In genomic region chr12:51028811-51029146, GRCh38 we compare ENCODE assay signal across 15 cellular contexts. TPM values are rescaled to one million over a fixed set of nuclear protein-coding genes. Genes with fewer than 3 reads are reported as not detected.
DNase-seq lines count a peak whose midpoint lies in the region; ATAC-seq, FAIRE-seq and TF ChIP-seq lines count a peak whose summit lies in the region.
"Had no signal": no experiment of that assay in that cellular context is flagged by ENCODE, and none has a peak within 500 bp of the region (broad histone marks: within the 10 kb centered on the region; RNA-seq: fewer than 3 reads in every experiment).

No MANE protein-coding gene starts in this region.

- H3F3A ChIP-seq in GM23248 (ENCODE audit: insufficient read depth) = peaks cover 19% of the 10 kb centered on the region

- in situ Hi-C loops in GM23248 (cut with MboI) = no loop called here

- H3K36me3 ChIP-seq in GM23248 (ENCODE audit: low read depth) = no peaks in the 10 kb centered on the region
- H3K36me3 ChIP-seq in SK-N-MC (ENCODE audit: insufficient read depth, low read length) = no peaks in the 10 kb centered on the region
- no peaks in the 10 kb centered on the region for H3K36me3 ChIP-seq in small intestine (ENCODE audit: control insufficient read depth in 2 of 2, insufficient read depth in 2 of 2, low read length in 2 of 2)
- H3K36me3 ChIP-seq in psoas muscle (ENCODE audit: insufficient read depth in 1 of 2, low read depth in 1 of 2) = no peaks in the 10 kb centered on the region
- H3K36me3 ChIP-seq: HAP-1 had no signal

- peaks cover 8% of the 10 kb centered on the region for H3K36me3 Mint-ChIP-seq in activated CD4-positive, alpha-beta T cell treated with anti-CD3 and anti-CD28 coated beads for 36 hours (ENCODE audit: low read depth)

- no peaks in the 10 kb centered on the region for H3K27me3 ChIP-seq in GM23248 (replicated peaks; ENCODE audit: insufficient read depth)
- H3K27me3 ChIP-seq in small intestine (ENCODE audit: control insufficient read depth in 2 of 2, insufficient read depth in 2 of 2, low read length in 2 of 2) = no peaks in the 10 kb centered on the region
- H3K27me3 ChIP-seq in psoas muscle (ENCODE audit: insufficient read depth in 3 of 3, low read length in 2 of 3) = no peaks in the 10 kb centered on the region

- H3K27ac ChIP-seq in GM23248 (no peak overlapping the region), SK-N-MC (no peak overlapping the region), small intestine (ENCODE audit: low read depth in 1 of 2, low read length in 1 of 2) (peak overlapping the region; percentile 58 to 78), psoas muscle (no peak overlapping the region)

- H3K9me3 Mint-ChIP-seq in activated CD4-positive, alpha-beta T cell treated with anti-CD3 and anti-CD28 coated beads for 36 hours (ENCODE audit: low read depth) = no peaks in the 10 kb centered on the region
- H3K9me3 Mint-ChIP-seq: activated T-cell treated with anti-CD3 and anti-CD28 coated beads, Interleukin-2, amount 50 U/mL, for 24 hours; stimulated activated naive CD8-positive, alpha-beta T cell treated with anti-CD3 and anti-CD28 coated beads, Interleukin-15, Interleukin-2, amounts not matched to agents 100 ng/mL and 50 ng/mL, for 24 hours had no signal

- H3K4me1 Mint-ChIP-seq in activated CD4-positive, alpha-beta T cell treated with anti-CD3 and anti-CD28 coated beads for 36 hours = peaks cover 36% of the 10 kb centered on the region

- no peak for ATAC-seq in psoas muscle
- ATAC-seq in activated CD4-positive, alpha-beta T cell treated with anti-CD3 and anti-CD28 coated beads for 36 hours = no peak
- ATAC-seq: right cardiac atrium had no signal

- H3K79me2 ChIP-seq in GM23248 (ENCODE audit: insufficient read depth) = peaks cover 12% of the 10 kb centered on the region

- no peaks in the 10 kb centered on the region for H4K20me1 ChIP-seq in GM23248 (ENCODE audit: insufficient read depth)

- no peak overlapping the region for H3K4me3 ChIP-seq in GM23248
- H3K4me3 ChIP-seq in SK-N-MC = peak overlapping the region; percentile 69
- peak overlapping the region in 1 of 2 donors; percentile 16 for H3K4me3 ChIP-seq in foreskin fibroblast (ENCODE audit: low read depth in 1 of 2, low read length in 2 of 2)
- peak overlapping the region in 1 of 2 donors; percentile 40 for H3K4me3 ChIP-seq in small intestine (ENCODE audit: low read depth in 1 of 2, low read length in 2 of 2)
- no peak overlapping the region for H3K4me3 ChIP-seq in psoas muscle
- H3K4me3 ChIP-seq: HAP-1 had no signal

- POLR2A ChIA-PET in activated CD4-positive, alpha-beta T cell treated with anti-CD3 and anti-CD28 coated beads for 36 hours (lab: Charles Lee) = no interaction called here

- TF ChIP-seq CTCF in foreskin fibroblast (IDR thresholded peaks at IDR 0.05; ENCODE audit: low read depth, low read length) (no peak), psoas muscle (IDR thresholded peaks at IDR 0.05) (no peak)

- H3K4me1 ChIP-seq in GM23248 (ENCODE audit: insufficient read depth) (peaks cover 11% of the 10 kb centered on the region), small intestine (ENCODE audit: control insufficient read depth in 2 of 2, insufficient read depth in 1 of 2, low read depth in 1 of 2, low read length in 1 of 2) (peaks cover under 1 to 1% of the 10 kb centered on the region in 2 donors), psoas muscle (peaks cover 9% of the 10 kb centered on the region)

- H3K4me3 Mint-ChIP-seq in activated CD4-positive, alpha-beta T cell treated with anti-CD3 and anti-CD28 coated beads for 36 hours = no peak overlapping the region
- H3K4me3 Mint-ChIP-seq: stimulated activated naive CD8-positive, alpha-beta T cell treated with anti-CD3 and anti-CD28 coated beads, Interleukin-15, Interleukin-2, amounts not matched to agents 100 ng/mL and 50 ng/mL, for 24 hours had no signal

- no peaks in the 10 kb centered on the region for H3K27me3 Mint-ChIP-seq in activated CD4-positive, alpha-beta T cell treated with anti-CD3 and anti-CD28 coated beads for 36 hours
- H3K27me3 Mint-ChIP-seq: activated T-cell treated with anti-CD3 and anti-CD28 coated beads, Interleukin-2, amount 50 U/mL, for 24 hours; stimulated activated naive CD8-positive, alpha-beta T cell treated with anti-CD3 and anti-CD28 coated beads, Interleukin-15, Interleukin-2, amounts not matched to agents 100 ng/mL and 50 ng/mL, for 24 hours had no signal

- peak overlapping the region; percentile 62 for H2AFZ ChIP-seq in GM23248

- no peak overlapping the region for H3K9ac ChIP-seq in GM23248
- peak overlapping the region; percentile 50 for H3K9ac ChIP-seq in SK-N-MC (ENCODE audit: insufficient read length)

- no peaks in the 10 kb centered on the region for H3K9me2 ChIP-seq in GM23248 (ENCODE audit: insufficient read depth)

- 48 to 54% methylated on average over 5 of the region's 5 CpGs for WGBS in GM23248 (ENCODE audit: low coverage in 1 of 2, low lambda C conversion rate in 2 of 2, missing lambda C conversion rate in 2 of 2), 2 experiments
- 13 to 60% (median 34%) methylated on average over 5 of the region's 5 CpGs for WGBS in small intestine, 3 donors
- WGBS in psoas muscle, 3 donors = 58 to 67% (median 60%) methylated on average over 5 of the region's 5 CpGs

- no peak overlapping the region for H3K27ac Mint-ChIP-seq in activated CD4-positive, alpha-beta T cell treated with anti-CD3 and anti-CD28 coated beads for 36 hours
- H3K27ac Mint-ChIP-seq: stimulated activated naive CD8-positive, alpha-beta T cell treated with anti-CD3 and anti-CD28 coated beads, Interleukin-15, Interleukin-2, amounts not matched to agents 100 ng/mL and 50 ng/mL, for 24 hours had no signal

- peak; percentile 45 for DNase-seq in GM23248
- no peak for DNase-seq in SK-N-MC (ENCODE audit: low read depth, low spot score)
- DNase-seq in foreskin fibroblast = peak; percentile 28 to 70
- no peak for DNase-seq in small intestine
- no peak for DNase-seq in activated naive CD4-positive, alpha-beta T cell treated with Interleukin-2 at 50 U/mL for 16 hours
- DNase-seq in ecto neural progenitor cell (ENCODE audit: low spot score) = no peak
- DNase-seq in psoas muscle = no peak
- DNase-seq in activated CD4-positive, alpha-beta T cell treated with anti-CD3 and anti-CD28 coated beads for 36 hours = no peak
- DNase-seq: activated CD4-positive, alpha-beta T cell treated with anti-CD3 and anti-CD28 coated beads for 1 hour; activated T-cell treated with anti-CD3 and anti-CD28 coated beads, Interleukin-2, amount 50 U/mL, for 24 hours; NCI-H1092; right cardiac atrium had no signal

- CTCF ChIA-PET in activated CD4-positive, alpha-beta T cell treated with anti-CD3 and anti-CD28 coated beads for 36 hours (lab: Charles Lee) = interaction anchor here (0.7 to 4.7 kb wide), 8 partner anchors 19 to 343 kb away, joined by 3 to 41 read pairs (median 3); no protein-coding TSS in a partner anchor

- H3K9me3 ChIP-seq in GM23248 (ENCODE audit: low read depth) (no peaks in the 10 kb centered on the region), SK-N-MC (ENCODE audit: low read depth, low read length) (no peaks in the 10 kb centered on the region), small intestine (ENCODE audit: control insufficient read depth, low read depth) (no peaks in the 10 kb centered on the region), psoas muscle (no peaks in the 10 kb centered on the region)
- H3K9me3 ChIP-seq: HAP-1 had no signal

- intact Hi-C loops in psoas muscle (cut with DNase I) = no loop called here
- intact Hi-C loops in activated CD4-positive, alpha-beta T cell treated with anti-CD3 and anti-CD28 coated beads for 36 hours (cut with DNase I, micrococcal nuclease) = loop anchor here in 1 of 2 experiments (5.0 to 10.0 kb wide), 3 partner anchors 496 to 804 kb away; partner anchors contain the start of gene DIP2B

- peak overlapping the region; percentile 23 for H3K4me2 ChIP-seq in GM23248 (ENCODE audit: unreplicated experiment)

- no peak for FAIRE-seq in small intestine (lab: Jason Lieb, UNC)
- FAIRE-seq: islet of Langerhans had no signal

RNA-seq across cellular contexts. Expression of gene SLC11A2, which starts 2.6 kb away (rescaled TPM):
- total RNA-seq in GM23248 (2014; rRNA removed; shearing (Covaris generic)) = 16.3 and 22.8 TPM in 2 replicates
- polyA plus RNA-seq in GM23248 (2016; fragmentation: Nextera tagmentation; extraction: Ambion mirVana) (18.2 and 18.7 TPM in 2 replicates), small intestine (10 to 100 TPM in 2 of 3 donors, 1 to 10 TPM in 1; 8.9 to 19.4 (median 14.1) TPM), psoas muscle (10 to 100 TPM; 18.8 to 40.2 (median 26.1) TPM)
- total RNA-seq in psoas muscle = 10 to 100 TPM; 15.7 to 55.3 (median 36.6) TPM
- total RNA-seq in activated CD4-positive, alpha-beta T cell treated with anti-CD3 and anti-CD28 coated beads for 36 hours = 10 to 100 TPM; 31.0 to 32.9 TPM

RNA-seq across cellular contexts. Expression of gene LETMD1, which starts 19.3 kb away (rescaled TPM):
- total RNA-seq in GM23248 (2014; rRNA removed; shearing (Covaris generic)) = 29.8 and 67.5 TPM in 2 replicates
- polyA plus RNA-seq in GM23248 (2016; fragmentation: Nextera tagmentation; extraction: Ambion mirVana) (14.5 and 16.3 TPM in 2 replicates), small intestine (10 to 100 TPM; 74.7 to 91.7 (median 79.4) TPM), psoas muscle (10 to 100 TPM; 17.4 to 41.5 (median 24.9) TPM)
- 10 to 100 TPM; 22.2 to 29.5 (median 28.3) TPM for total RNA-seq in psoas muscle
- total RNA-seq in activated CD4-positive, alpha-beta T cell treated with anti-CD3 and anti-CD28 coated beads for 36 hours = 10 to 100 TPM; 69.6 to 79.6 TPM

RNA-seq across cellular contexts. Expression of gene CSRNP2, which starts 54.6 kb away (rescaled TPM):
- 21.4 and 22.0 TPM in 2 replicates for total RNA-seq in GM23248 (2014; rRNA removed; shearing (Covaris generic))
- 13.7 and 15.1 TPM in 2 replicates for polyA plus RNA-seq in GM23248 (2016; fragmentation: Nextera tagmentation; extraction: Ambion mirVana)
- 1 to 10 TPM; 3.8 to 8.2 (median 8.1) TPM for polyA plus RNA-seq in small intestine
- total RNA-seq in psoas muscle = 10 to 100 TPM; 17.8 to 26.6 (median 18.5) TPM
- 10 to 100 TPM in 2 of 3 donors, 1 to 10 TPM in 1; 9.2 to 50.5 (median 11.9) TPM for polyA plus RNA-seq in psoas muscle
- 10 to 100 TPM; 12.8 to 13.6 TPM for total RNA-seq in activated CD4-positive, alpha-beta T cell treated with anti-CD3 and anti-CD28 coated beads for 36 hours

Comparison
In these comparisons a context has a peak if more than half of its experiments do, and no peak if none do; other contexts are left out.
1. DNase-seq: peak in GM23248 (single experiment) and foreskin fibroblast (2 of 2); none in SK-N-MC (single experiment), small intestine (single experiment), activated naive CD4-positive, alpha-beta T cell treated with Interleukin-2 at 50 U/mL for 16 hours (single experiment), ecto neural progenitor cell (single experiment), psoas muscle (0 of 2) and activated CD4-positive, alpha-beta T cell treated with anti-CD3 and anti-CD28 coated beads for 36 hours (single experiment).
2. H3K27ac ChIP-seq: peak in small intestine (2 of 2); none in GM23248 (single experiment), SK-N-MC (single experiment) and psoas muscle (single experiment).